ENCODE assay signal across 2 cellular contexts in the genomic region with DNA sequence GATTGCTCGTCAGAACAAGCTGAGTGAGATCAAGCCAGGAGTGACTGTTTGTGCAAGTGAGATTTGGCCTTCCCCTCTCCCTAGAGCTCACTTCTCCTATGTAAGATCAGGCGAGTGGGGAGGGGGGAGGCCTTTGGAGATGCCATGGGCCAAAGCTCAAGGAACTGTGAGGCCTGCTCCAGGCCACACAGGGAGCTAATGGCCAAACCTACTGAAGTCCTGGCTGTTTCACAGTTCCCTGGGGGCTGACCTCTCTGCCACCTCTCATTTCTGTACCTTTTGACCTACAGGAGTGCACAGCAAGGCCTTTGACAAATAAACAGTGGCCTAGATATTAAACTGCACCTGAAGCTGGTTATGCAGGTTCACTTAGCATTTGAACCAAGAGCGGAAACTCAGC.
TF ChIP-seq lines count a peak whose summit lies in the region.

No MANE protein-coding gene starts in this region.

TF ChIP-seq in GM23338, 12 proteins besides CTCF, POLR2A, EP300 and RAD21 (continues in another document):
- TF ChIP-seq CREB1 (CRISPR knock-in tag; IDR thresholded peaks at IDR 0.05; ENCODE audit: low read depth) (no peak), ZNF114 (CRISPR knock-in tag; IDR thresholded peaks at IDR 0.05) (no peak), NANOG (IDR thresholded peaks at IDR 0.05; ENCODE audit: borderline replicate concordance) (no peak), ZNF331 (CRISPR knock-in tag; IDR thresholded peaks at IDR 0.05; ENCODE audit: low read depth) (no peak), STAT1 (IDR thresholded peaks at IDR 0.05; ENCODE audit: unreplicated experiment) (no peak), EZH2 (IDR thresholded peaks at IDR 0.05; ENCODE audit: low read depth, unreplicated experiment) (no peak), EZH2phosphoT487 (IDR thresholded peaks at IDR 0.05; ENCODE audit: unreplicated experiment) (no peak), POLR2AphosphoS5 (IDR thresholded peaks at IDR 0.05; ENCODE audit: low read depth) (no peak), JUNB (IDR thresholded peaks at IDR 0.05; ENCODE audit: unreplicated experiment) (no peak)
- TF ChIP-seq, protein P1, sequence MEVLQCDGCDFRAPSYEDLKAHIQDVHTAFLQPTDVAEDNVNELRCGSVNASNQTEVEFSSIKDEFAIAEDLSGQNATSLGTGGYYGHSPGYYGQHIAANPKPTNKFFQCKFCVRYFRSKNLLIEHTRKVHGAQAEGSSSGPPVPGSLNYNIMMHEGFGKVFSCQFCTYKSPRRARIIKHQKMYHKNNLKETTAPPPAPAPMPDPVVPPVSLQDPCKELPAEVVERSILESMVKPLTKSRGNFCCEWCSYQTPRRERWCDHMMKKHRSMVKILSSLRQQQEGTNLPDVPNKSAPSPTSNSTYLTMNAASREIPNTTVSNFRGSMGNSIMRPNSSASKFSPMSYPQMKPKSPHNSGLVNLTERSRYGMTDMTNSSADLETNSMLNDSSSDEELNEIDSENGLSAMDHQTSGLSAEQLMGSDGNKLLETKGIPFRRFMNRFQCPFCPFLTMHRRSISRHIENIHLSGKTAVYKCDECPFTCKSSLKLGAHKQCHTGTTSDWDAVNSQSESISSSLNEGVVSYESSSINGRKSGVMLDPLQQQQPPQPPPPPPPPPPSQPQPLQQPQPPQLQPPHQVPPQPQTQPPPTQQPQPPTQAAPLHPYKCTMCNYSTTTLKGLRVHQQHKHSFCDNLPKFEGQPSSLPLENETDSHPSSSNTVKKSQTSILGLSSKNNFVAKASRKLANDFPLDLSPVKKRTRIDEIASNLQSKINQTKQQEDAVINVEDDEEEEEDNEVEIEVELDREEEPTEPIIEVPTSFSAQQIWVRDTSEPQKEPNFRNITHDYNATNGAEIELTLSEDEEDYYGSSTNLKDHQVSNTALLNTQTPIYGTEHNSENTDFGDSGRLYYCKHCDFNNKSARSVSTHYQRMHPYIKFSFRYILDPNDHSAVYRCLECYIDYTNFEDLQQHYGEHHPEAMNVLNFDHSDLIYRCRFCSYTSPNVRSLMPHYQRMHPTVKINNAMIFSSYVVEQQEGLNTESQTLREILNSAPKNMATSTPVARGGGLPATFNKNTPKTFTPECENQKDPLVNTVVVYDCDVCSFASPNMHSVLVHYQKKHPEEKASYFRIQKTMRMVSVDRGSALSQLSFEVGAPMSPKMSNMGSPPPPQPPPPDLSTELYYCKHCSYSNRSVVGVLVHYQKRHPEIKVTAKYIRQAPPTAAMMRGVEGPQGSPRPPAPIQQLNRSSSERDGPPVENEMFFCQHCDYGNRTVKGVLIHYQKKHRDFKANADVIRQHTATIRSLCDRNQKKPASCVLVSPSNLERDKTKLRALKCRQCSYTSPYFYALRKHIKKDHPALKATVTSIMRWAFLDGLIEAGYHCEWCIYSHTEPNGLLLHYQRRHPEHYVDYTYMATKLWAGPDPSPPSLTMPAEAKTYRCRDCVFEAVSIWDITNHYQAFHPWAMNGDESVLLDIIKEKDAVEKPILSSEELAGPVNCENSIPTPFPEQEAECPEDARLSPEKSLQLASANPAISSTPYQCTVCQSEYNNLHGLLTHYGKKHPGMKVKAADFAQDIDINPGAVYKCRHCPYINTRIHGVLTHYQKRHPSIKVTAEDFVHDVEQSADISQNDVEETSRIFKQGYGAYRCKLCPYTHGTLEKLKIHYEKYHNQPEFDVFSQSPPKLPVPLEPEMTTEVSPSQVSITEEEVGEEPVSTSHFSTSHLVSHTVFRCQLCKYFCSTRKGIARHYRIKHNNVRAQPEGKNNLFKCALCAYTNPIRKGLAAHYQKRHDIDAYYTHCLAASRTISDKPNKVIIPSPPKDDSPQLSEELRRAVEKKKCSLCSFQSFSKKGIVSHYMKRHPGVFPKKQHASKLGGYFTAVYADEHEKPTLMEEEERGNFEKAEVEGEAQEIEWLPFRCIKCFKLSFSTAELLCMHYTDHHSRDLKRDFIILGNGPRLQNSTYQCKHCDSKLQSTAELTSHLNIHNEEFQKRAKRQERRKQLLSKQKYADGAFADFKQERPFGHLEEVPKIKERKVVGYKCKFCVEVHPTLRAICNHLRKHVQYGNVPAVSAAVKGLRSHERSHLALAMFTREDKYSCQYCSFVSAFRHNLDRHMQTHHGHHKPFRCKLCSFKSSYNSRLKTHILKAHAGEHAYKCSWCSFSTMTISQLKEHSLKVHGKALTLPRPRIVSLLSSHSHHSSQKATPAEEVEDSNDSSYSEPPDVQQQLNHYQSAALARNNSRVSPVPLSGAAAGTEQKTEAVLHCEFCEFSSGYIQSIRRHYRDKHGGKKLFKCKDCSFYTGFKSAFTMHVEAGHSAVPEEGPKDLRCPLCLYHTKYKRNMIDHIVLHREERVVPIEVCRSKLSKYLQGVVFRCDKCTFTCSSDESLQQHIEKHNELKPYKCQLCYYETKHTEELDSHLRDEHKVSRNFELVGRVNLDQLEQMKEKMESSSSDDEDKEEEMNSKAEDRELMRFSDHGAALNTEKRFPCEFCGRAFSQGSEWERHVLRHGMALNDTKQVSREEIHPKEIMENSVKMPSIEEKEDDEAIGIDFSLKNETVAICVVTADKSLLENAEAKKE (CRISPR knock-in tag; IDR thresholded peaks at IDR 0.05), result no peak
- TF ChIP-seq, protein P2, sequence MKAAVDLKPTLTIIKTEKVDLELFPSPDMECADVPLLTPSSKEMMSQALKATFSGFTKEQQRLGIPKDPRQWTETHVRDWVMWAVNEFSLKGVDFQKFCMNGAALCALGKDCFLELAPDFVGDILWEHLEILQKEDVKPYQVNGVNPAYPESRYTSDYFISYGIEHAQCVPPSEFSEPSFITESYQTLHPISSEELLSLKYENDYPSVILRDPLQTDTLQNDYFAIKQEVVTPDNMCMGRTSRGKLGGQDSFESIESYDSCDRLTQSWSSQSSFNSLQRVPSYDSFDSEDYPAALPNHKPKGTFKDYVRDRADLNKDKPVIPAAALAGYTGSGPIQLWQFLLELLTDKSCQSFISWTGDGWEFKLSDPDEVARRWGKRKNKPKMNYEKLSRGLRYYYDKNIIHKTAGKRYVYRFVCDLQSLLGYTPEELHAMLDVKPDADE (IDR thresholded peaks at IDR 0.05), result no peak

TF ChIP-seq in HepG2, 621 proteins besides CTCF, POLR2A, EP300 and RAD21 (continues in another document):
- TF ChIP-seq ZNF557 (CRISPR knock-in tag; IDR thresholded peaks at IDR 0.05) (no peak), SALL1 (CRISPR knock-in tag; IDR thresholded peaks at IDR 0.05) (peak; percentile 67), ZNF501 (CRISPR knock-in tag; IDR thresholded peaks at IDR 0.05) (peak; percentile 33; the same call in 1 of the 2 replicates), ZSCAN31 (CRISPR knock-in tag; IDR thresholded peaks at IDR 0.05; ENCODE audit: low read depth) (no peak), ZNF496 (CRISPR knock-in tag; IDR thresholded peaks at IDR 0.05; ENCODE audit: insufficient replicate concordance) (no peak), FOXK1 (CRISPR knock-in tag; IDR thresholded peaks at IDR 0.05; ENCODE audit: borderline replicate concordance, low read depth) (no peak), RXRA (CRISPR knock-in tag; IDR thresholded peaks at IDR 0.05) (peak; percentile 83; the same call in 1 of the 2 replicates), ZNF292 (CRISPR knock-in tag; IDR thresholded peaks at IDR 0.05; ENCODE audit: borderline replicate concordance, low read depth) (no peak), RARA (CRISPR knock-in tag; IDR thresholded peaks at IDR 0.05) (peak; percentile 92), ZMYM4 (CRISPR knock-in tag; IDR thresholded peaks at IDR 0.05) (peak; percentile 64), KDM4B (CRISPR knock-in tag; IDR thresholded peaks at IDR 0.05) (no peak), ZNF10 (CRISPR knock-in tag; IDR thresholded peaks at IDR 0.05; ENCODE audit: borderline replicate concordance, low read depth) (no peak), CCAR2 (optimal IDR thresholded peaks at IDR 0.05; ENCODE audit: low read depth, low read length) (no peak), FOXA1 (IDR thresholded peaks at IDR 0.05) (no peak), FOXA1 (CRISPR knock-in tag; IDR thresholded peaks at IDR 0.05) (no peak), PPARG (CRISPR knock-in tag; conservative IDR thresholded peaks at IDR 0.05) (peak; percentile 40; the same call in 1 of the 2 replicates), ZNF205 (CRISPR knock-in tag; IDR thresholded peaks at IDR 0.05) (peak; percentile 41; the same call in 1 of the 2 replicates), MIXL1 (CRISPR knock-in tag; IDR thresholded peaks at IDR 0.05) (0 out of 2 replicates have a peak, but pooled peaks have one; percentile 12), ZNF530 (CRISPR knock-in tag; IDR thresholded peaks at IDR 0.05; ENCODE audit: low read depth) (no peak)
- TF ChIP-seq, protein P3, sequence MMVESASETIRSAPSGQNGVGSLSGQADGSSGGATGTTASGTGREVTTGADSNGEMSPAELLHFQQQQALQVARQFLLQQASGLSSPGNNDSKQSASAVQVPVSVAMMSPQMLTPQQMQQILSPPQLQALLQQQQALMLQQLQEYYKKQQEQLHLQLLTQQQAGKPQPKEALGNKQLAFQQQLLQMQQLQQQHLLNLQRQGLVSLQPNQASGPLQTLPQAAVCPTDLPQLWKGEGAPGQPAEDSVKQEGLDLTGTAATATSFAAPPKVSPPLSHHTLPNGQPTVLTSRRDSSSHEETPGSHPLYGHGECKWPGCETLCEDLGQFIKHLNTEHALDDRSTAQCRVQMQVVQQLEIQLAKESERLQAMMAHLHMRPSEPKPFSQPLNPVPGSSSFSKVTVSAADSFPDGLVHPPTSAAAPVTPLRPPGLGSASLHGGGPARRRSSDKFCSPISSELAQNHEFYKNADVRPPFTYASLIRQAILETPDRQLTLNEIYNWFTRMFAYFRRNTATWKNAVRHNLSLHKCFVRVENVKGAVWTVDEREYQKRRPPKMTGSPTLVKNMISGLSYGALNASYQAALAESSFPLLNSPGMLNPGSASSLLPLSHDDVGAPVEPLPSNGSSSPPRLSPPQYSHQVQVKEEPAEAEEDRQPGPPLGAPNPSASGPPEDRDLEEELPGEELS (CRISPR knock-in tag; IDR thresholded peaks at IDR 0.05), result peak; percentile 50
- TF ChIP-seq, protein P4, sequence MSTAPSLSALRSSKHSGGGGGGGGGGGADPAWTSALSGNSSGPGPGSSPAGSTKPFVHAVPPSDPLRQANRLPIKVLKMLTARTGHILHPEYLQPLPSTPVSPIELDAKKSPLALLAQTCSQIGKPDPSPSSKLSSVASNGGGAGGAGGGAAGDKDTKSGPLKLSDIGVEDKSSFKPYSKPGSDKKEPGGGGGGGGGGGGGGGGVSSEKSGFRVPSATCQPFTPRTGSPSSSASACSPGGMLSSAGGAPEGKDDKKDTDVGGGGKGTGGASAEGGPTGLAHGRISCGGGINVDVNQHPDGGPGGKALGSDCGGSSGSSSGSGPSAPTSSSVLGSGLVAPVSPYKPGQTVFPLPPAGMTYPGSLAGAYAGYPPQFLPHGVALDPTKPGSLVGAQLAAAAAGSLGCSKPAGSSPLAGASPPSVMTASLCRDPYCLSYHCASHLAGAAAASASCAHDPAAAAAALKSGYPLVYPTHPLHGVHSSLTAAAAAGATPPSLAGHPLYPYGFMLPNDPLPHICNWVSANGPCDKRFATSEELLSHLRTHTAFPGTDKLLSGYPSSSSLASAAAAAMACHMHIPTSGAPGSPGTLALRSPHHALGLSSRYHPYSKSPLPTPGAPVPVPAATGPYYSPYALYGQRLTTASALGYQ (CRISPR knock-in tag; IDR thresholded peaks at IDR 0.05), result 0 out of 2 replicates have a peak, but pooled peaks have one; percentile 15
- TF ChIP-seq, protein P5, sequence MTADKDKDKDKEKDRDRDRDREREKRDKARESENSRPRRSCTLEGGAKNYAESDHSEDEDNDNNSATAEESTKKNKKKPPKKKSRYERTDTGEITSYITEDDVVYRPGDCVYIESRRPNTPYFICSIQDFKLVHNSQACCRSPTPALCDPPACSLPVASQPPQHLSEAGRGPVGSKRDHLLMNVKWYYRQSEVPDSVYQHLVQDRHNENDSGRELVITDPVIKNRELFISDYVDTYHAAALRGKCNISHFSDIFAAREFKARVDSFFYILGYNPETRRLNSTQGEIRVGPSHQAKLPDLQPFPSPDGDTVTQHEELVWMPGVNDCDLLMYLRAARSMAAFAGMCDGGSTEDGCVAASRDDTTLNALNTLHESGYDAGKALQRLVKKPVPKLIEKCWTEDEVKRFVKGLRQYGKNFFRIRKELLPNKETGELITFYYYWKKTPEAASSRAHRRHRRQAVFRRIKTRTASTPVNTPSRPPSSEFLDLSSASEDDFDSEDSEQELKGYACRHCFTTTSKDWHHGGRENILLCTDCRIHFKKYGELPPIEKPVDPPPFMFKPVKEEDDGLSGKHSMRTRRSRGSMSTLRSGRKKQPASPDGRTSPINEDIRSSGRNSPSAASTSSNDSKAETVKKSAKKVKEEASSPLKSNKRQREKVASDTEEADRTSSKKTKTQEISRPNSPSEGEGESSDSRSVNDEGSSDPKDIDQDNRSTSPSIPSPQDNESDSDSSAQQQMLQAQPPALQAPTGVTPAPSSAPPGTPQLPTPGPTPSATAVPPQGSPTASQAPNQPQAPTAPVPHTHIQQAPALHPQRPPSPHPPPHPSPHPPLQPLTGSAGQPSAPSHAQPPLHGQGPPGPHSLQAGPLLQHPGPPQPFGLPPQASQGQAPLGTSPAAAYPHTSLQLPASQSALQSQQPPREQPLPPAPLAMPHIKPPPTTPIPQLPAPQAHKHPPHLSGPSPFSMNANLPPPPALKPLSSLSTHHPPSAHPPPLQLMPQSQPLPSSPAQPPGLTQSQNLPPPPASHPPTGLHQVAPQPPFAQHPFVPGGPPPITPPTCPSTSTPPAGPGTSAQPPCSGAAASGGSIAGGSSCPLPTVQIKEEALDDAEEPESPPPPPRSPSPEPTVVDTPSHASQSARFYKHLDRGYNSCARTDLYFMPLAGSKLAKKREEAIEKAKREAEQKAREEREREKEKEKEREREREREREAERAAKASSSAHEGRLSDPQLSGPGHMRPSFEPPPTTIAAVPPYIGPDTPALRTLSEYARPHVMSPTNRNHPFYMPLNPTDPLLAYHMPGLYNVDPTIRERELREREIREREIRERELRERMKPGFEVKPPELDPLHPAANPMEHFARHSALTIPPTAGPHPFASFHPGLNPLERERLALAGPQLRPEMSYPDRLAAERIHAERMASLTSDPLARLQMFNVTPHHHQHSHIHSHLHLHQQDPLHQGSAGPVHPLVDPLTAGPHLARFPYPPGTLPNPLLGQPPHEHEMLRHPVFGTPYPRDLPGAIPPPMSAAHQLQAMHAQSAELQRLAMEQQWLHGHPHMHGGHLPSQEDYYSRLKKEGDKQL (CRISPR knock-in tag; IDR thresholded peaks at IDR 0.05; ENCODE audit: low read depth), result peak; percentile 34; the same call in 1 of the 2 replicates
- TF ChIP-seq, protein P6, sequence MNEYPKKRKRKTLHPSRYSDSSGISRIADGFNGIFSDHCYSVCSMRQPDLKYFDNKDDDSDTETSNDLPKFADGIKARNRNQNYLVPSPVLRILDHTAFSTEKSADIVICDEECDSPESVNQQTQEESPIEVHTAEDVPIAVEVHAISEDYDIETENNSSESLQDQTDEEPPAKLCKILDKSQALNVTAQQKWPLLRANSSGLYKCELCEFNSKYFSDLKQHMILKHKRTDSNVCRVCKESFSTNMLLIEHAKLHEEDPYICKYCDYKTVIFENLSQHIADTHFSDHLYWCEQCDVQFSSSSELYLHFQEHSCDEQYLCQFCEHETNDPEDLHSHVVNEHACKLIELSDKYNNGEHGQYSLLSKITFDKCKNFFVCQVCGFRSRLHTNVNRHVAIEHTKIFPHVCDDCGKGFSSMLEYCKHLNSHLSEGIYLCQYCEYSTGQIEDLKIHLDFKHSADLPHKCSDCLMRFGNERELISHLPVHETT (CRISPR knock-in tag; conservative IDR thresholded peaks at IDR 0.05), result no peak
- TF ChIP-seq, protein P7, sequence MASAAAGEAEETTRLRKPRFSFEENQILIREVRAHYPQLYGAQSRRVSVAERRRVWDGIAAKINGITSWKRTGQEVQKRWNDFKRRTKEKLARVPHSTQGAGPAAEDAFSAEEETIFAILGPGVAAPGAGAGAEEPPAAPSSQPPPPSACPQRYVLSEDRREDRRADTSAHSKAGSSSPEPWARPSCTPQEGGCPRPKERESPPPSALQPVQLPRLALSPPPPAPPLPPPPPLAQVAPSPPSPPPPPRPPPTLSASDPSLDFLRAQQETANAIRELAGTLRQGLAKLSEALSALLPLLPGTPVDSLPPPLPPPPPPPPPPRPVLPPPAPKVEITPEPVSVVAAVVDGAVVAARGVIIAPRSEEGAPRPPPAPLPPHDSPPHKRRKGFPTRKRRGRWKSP (CRISPR knock-in tag; IDR thresholded peaks at IDR 0.05), result no peak
